18 cellular contexts compared by ENCODE assay signal in the genomic region with DNA sequence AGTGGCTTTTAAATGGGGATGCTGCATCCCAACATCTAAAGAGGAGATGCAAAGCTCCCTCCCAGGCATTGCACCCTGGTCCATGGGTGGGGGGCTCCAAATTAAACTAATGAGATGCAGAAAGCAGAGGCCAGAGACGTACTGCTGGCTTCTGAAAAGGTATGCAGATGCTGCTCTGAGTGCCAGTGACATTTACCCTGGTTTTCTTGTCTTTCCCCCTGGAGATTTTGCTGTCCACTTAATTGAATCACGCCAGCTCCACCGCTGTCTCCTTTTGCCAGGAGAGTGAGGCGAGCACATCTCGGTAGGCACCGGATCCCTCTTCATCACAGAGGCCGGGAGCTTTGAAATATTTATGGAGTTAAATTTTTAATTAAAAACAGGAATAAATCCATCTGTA.
DNase-seq lines count a peak whose midpoint lies in the region; ATAC-seq and TF ChIP-seq lines count a peak whose summit lies in the region.
"Had no signal": no experiment of that assay in that cellular context is flagged by ENCODE, and none has a peak within 500 bp of the region (broad histone marks: within the 10 kb centered on the region; RNA-seq: fewer than 3 reads in every experiment).

No MANE protein-coding gene starts in this region.

- TF ChIP-seq CTCF in H9 (conservative IDR thresholded peaks at IDR 0.05) = no peak

- no peaks in the 10 kb centered on the region for H3K79me1 ChIP-seq in H9 (ENCODE audit: insufficient read depth, low read depth, low read length, poor library complexity, severe bottlenecking)

- no peak overlapping the region for H3K4me2 ChIP-seq in H9 (ENCODE audit: insufficient read depth, insufficient read length, low read length)
- H3K4me2 ChIP-seq: BLaER1 had no signal

- peak; percentile 10 for DNase-seq in ELF-1 (ENCODE audit: low read depth, low spot score)
- DNase-seq in H9 = no peak
- DNase-seq in retina = peak; percentile 56
- DNase-seq in germinal center (ENCODE audit: low spot score) = no peak
- DNase-seq: Caco-2; CD4-positive, CD25-positive, alpha-beta regulatory T cell; CD8-positive, alpha-beta T cell; DMS153; DND-41; GDM1; GM23248; HFFc6 had no signal

- no peaks in the 10 kb centered on the region for H3K27me3 ChIP-seq in H9 (ENCODE audit: insufficient read depth, low read length)
- H3K27me3 ChIP-seq: BLaER1 had no signal

- H3K9me3 ChIP-seq in H9 (ENCODE audit: control insufficient read depth, low read depth, low read length) = no peaks in the 10 kb centered on the region
- H3K9me3 ChIP-seq: BLaER1, Caco-2, HAP-1 had no signal

- no peak overlapping the region for H4K5ac ChIP-seq in H9 (ENCODE audit: insufficient read length, low read depth, low read length)

- ATAC-seq in HG02885 (IDR thresholded peaks at IDR 0.05; ENCODE audit: poor library complexity, unreplicated experiment) (no peak), HG03108 (IDR thresholded peaks at IDR 0.05; ENCODE audit: unreplicated experiment) (no peak)
- ATAC-seq: CD8-positive, alpha-beta T cell; GM12878 had no signal

- no peak overlapping the region; a peak in 1 of 5 replicates for H3K4me3 Mint-ChIP-seq in H9
- H3K4me3 Mint-ChIP-seq: CD4-positive, CD25-positive, alpha-beta regulatory T cell; CD8-positive, alpha-beta T cell; HFFc6 had no signal

- H3K18ac ChIP-seq in H9 (ENCODE audit: insufficient read length, low read depth, low read length) = no peak overlapping the region

- H3K56ac ChIP-seq in H9 (ENCODE audit: insufficient read length, low read depth, low read length) = no peak overlapping the region

- no peaks in the 10 kb centered on the region for H3K9me3 Mint-ChIP-seq in H9
- H3K9me3 Mint-ChIP-seq: CD4-positive, CD25-positive, alpha-beta regulatory T cell; CD8-positive, alpha-beta T cell; HFFc6 had no signal

- no peak overlapping the region for H3K27ac ChIP-seq in H9 (ENCODE audit: insufficient read length, low read depth, low read length)
- H3K27ac ChIP-seq: BLaER1, C4-2B, GM23248 had no signal

- H3K79me2 ChIP-seq in H9 (ENCODE audit: insufficient read depth, low read length) = no peaks in the 10 kb centered on the region

- no peak overlapping the region for H2BK12ac ChIP-seq in H9 (ENCODE audit: insufficient read length, low read depth, low read length)

- no peak overlapping the region for H3K4ac ChIP-seq in H9 (ENCODE audit: low read depth, low read length)

- no peaks in the 10 kb centered on the region; a peak in 2 of 7 replicates for H3K36me3 Mint-ChIP-seq in H9 (ENCODE audit: insufficient read depth in 1 of 3, low read depth in 3 of 3)
- H3K36me3 Mint-ChIP-seq: CD4-positive, CD25-positive, alpha-beta regulatory T cell; CD8-positive, alpha-beta T cell had no signal

- WGBS in H9 (ENCODE audit: extremely low coverage, insufficient read length, low lambda C conversion rate) = no CpG with 5 or more reads among the region's 7 CpGs

- H2BK15ac ChIP-seq in H9 (ENCODE audit: low read depth, low read length) = no peak overlapping the region

- H3K14ac ChIP-seq in H9 (ENCODE audit: insufficient read depth, low read length) = no peak overlapping the region

- peaks cover 22 to 25% of the 10 kb centered on the region in 2 experiments for H3K4me1 Mint-ChIP-seq in H9
- H3K4me1 Mint-ChIP-seq: CD4-positive, CD25-positive, alpha-beta regulatory T cell had no signal

- no peaks in the 10 kb centered on the region for H4K20me1 ChIP-seq in H9 (ENCODE audit: control insufficient read depth, insufficient read depth, insufficient read length)
- H4K20me1 ChIP-seq: BLaER1 had no signal

- no peak overlapping the region for H3K9ac ChIP-seq in H9 (ENCODE audit: extremely low read depth, insufficient read length, low read length)
- H3K9ac ChIP-seq: BLaER1, GM23248 had no signal

- H2BK5ac ChIP-seq in H9 (ENCODE audit: insufficient read length, low read length) = no peak overlapping the region

- H3K27ac Mint-ChIP-seq in H9 = peak overlapping the region in 2 of 3 experiments; percentile 41 to 60; a peak in 4 of 7 replicates
- H3K27ac Mint-ChIP-seq: CD4-positive, CD25-positive, alpha-beta regulatory T cell; CD8-positive, alpha-beta T cell; HFFc6 had no signal

- H3K4me1 ChIP-seq in H9 (ENCODE audit: insufficient read depth, low read length) = peaks cover 4% of the 10 kb centered on the region; the same call in 1 of the 2 replicates
- H3K4me1 ChIP-seq: BLaER1, Caco-2 had no signal

- no peak overlapping the region for H4K8ac ChIP-seq in H9 (replicated peaks; ENCODE audit: insufficient read length, low read depth, low read length)

- H2AK5ac ChIP-seq in H9 (ENCODE audit: insufficient read length, low read length) = no peak overlapping the region

- H3K23ac ChIP-seq in H9 (ENCODE audit: insufficient read length, low read depth, low read length) = no peak overlapping the region

- H2AFZ ChIP-seq in H9 (ENCODE audit: low read length) = no peak overlapping the region
- H2AFZ ChIP-seq: GM23248 had no signal

- H3K23me2 ChIP-seq in H9 (ENCODE audit: insufficient read length, low read depth, low read length, poor library complexity, severe bottlenecking) = no peaks in the 10 kb centered on the region

- no peaks in the 10 kb centered on the region for H3K27me3 Mint-ChIP-seq in H9 (ENCODE audit: low read depth)

- no peak overlapping the region for H2BK20ac ChIP-seq in H9 (ENCODE audit: low read depth, low read length, poor library complexity, severe bottlenecking)

- no peak overlapping the region for H2BK120ac ChIP-seq in H9 (ENCODE audit: low read depth, low read length, poor library complexity, severe bottlenecking)

- H3T11ph ChIP-seq in H9 (ENCODE audit: low read length) = no peak overlapping the region

- no peak overlapping the region for H4K91ac ChIP-seq in H9 (ENCODE audit: insufficient read length, low read depth, low read length)

Comparison
In these comparisons a context has a peak if more than half of its experiments do, and no peak if none do; other contexts are left out.
1. DNase-seq: peak in ELF-1 (single experiment) and retina (single experiment); none in H9 (single experiment) and germinal center (single experiment).